Comparison of ENCODE assay signal across 1 cellular context in the genomic region with DNA sequence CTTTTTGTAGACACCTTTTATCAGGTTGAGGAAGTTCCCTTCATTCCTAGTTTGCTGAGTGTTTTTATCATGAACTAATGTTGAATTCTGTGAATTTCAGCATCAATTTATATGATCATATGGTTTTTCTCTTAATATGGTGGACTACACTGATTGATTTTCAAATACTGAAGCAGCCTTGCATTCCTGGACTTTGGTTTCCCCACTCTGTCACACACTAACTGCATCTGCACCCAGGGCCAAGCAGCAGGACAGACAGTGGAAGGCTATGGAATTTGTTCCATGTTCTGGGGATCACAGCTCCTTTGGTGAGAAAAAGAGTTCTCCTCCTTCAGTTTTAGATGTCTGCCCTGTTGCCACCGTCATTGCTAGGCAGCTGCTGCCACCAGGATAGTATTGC.
TF ChIP-seq lines count a peak whose summit lies in the region.

No MANE protein-coding gene starts in this region.

TF ChIP-seq in K562, 482 proteins besides CTCF, POLR2A, EP300 and RAD21:
- no peak for TF ChIP-seq RBBP5 (IDR thresholded peaks at IDR 0.05; ENCODE audit: borderline replicate concordance, insufficient read depth, low read length, poor library complexity, severe bottlenecking)
- TF ChIP-seq CREM (IDR thresholded peaks at IDR 0.05; ENCODE audit: low read depth), result no peak
- TF ChIP-seq CBFB (CRISPR knock-in tag; IDR thresholded peaks at IDR 0.05), result no peak
- TF ChIP-seq, protein P1, sequence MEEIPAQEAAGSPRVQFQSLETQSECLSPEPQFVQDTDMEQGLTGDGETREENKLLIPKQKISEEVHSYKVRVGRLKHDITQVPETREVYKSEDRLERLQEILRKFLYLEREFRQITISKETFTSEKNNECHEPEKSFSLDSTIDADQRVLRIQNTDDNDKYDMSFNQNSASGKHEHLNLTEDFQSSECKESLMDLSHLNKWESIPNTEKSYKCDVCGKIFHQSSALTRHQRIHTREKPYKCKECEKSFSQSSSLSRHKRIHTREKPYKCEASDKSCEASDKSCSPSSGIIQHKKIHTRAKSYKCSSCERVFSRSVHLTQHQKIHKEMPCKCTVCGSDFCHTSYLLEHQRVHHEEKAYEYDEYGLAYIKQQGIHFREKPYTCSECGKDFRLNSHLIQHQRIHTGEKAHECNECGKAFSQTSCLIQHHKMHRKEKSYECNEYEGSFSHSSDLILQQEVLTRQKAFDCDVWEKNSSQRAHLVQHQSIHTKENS (CRISPR knock-in tag; IDR thresholded peaks at IDR 0.05), result no peak
- TF ChIP-seq KAT7 (CRISPR knock-in tag; IDR thresholded peaks at IDR 0.05; ENCODE audit: borderline replicate concordance), result no peak
- TF ChIP-seq, protein P2, sequence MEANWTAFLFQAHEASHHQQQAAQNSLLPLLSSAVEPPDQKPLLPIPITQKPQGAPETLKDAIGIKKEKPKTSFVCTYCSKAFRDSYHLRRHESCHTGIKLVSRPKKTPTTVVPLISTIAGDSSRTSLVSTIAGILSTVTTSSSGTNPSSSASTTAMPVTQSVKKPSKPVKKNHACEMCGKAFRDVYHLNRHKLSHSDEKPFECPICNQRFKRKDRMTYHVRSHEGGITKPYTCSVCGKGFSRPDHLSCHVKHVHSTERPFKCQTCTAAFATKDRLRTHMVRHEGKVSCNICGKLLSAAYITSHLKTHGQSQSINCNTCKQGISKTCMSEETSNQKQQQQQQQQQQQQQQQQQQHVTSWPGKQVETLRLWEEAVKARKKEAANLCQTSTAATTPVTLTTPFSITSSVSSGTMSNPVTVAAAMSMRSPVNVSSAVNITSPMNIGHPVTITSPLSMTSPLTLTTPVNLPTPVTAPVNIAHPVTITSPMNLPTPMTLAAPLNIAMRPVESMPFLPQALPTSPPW (CRISPR knock-in tag; IDR thresholded peaks at IDR 0.05), result no peak
- no peak for TF ChIP-seq E2F3 (CRISPR knock-in tag; IDR thresholded peaks at IDR 0.05)
- TF ChIP-seq DIDO1 (tag; IDR thresholded peaks at IDR 0.05; ENCODE audit: low read depth), result no peak
- no peak for TF ChIP-seq GATAD2B (IDR thresholded peaks at IDR 0.05; ENCODE audit: borderline replicate concordance)
- TF ChIP-seq, protein P3, sequence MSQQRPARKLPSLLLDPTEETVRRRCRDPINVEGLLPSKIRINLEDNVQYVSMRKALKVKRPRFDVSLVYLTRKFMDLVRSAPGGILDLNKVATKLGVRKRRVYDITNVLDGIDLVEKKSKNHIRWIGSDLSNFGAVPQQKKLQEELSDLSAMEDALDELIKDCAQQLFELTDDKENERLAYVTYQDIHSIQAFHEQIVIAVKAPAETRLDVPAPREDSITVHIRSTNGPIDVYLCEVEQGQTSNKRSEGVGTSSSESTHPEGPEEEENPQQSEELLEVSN (IDR thresholded peaks at IDR 0.05; ENCODE audit: borderline replicate concordance in 1 of 2, extremely low read depth in 1 of 2, insufficient read depth in 1 of 2, insufficient read length in 1 of 2, low read depth in 1 of 2, low read length in 1 of 2, poor library complexity in 1 of 2, severe bottlenecking in 1 of 2), result no peak
- no peak for TF ChIP-seq HDAC3 (IDR thresholded peaks at IDR 0.05; ENCODE audit: borderline replicate concordance, partially characterized antibody)
- TF ChIP-seq CCNT2 (IDR thresholded peaks at IDR 0.05; ENCODE audit: borderline replicate concordance, extremely low read depth, insufficient read length, low read depth, low read length), result no peak
- no peak for TF ChIP-seq ZNF79 (CRISPR knock-in tag; IDR thresholded peaks at IDR 0.05; ENCODE audit: low read depth)
- TF ChIP-seq, protein P4, sequence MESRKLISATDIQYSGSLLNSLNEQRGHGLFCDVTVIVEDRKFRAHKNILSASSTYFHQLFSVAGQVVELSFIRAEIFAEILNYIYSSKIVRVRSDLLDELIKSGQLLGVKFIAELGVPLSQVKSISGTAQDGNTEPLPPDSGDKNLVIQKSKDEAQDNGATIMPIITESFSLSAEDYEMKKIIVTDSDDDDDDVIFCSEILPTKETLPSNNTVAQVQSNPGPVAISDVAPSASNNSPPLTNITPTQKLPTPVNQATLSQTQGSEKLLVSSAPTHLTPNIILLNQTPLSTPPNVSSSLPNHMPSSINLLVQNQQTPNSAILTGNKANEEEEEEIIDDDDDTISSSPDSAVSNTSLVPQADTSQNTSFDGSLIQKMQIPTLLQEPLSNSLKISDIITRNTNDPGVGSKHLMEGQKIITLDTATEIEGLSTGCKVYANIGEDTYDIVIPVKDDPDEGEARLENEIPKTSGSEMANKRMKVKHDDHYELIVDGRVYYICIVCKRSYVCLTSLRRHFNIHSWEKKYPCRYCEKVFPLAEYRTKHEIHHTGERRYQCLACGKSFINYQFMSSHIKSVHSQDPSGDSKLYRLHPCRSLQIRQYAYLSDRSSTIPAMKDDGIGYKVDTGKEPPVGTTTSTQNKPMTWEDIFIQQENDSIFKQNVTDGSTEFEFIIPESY (CRISPR knock-in tag; IDR thresholded peaks at IDR 0.05), result no peak
- 0 out of 2 replicates have a peak, but pooled peaks have one; percentile 12 for TF ChIP-seq RBFOX2 (IDR thresholded peaks at IDR 0.05; ENCODE audit: low read depth, low read length)
- TF ChIP-seq POLR2AphosphoS5 (IDR thresholded peaks at IDR 0.05; ENCODE audit: control insufficient read depth, insufficient read depth, low read depth, low read length), result 0 out of 2 replicates have a peak, but pooled peaks have one; percentile 12
TF ChIP-seq in K562: peak in this region for 2.
